14 cellular contexts compared by ENCODE assay signal in genomic region chr2:27638709-27639108, GRCh38. TPM values are rescaled to one million over a fixed set of nuclear protein-coding genes. Genes with fewer than 3 reads are reported as not detected.
DNase-seq lines count a peak whose midpoint lies in the region; ATAC-seq and TF ChIP-seq lines count a peak whose summit lies in the region.
"Had no signal": no experiment of that assay in that cellular context is flagged by ENCODE, and none has a peak within 500 bp of the region (broad histone marks: within the 10 kb centered on the region; RNA-seq: fewer than 3 reads in every experiment).

No MANE protein-coding gene starts in this region.

- H3K27me3 ChIP-seq in SK-N-SH (ENCODE audit: insufficient read depth) (no peaks in the 10 kb centered on the region), colonic mucosa (no peaks in the 10 kb centered on the region)
- H3K27me3 ChIP-seq: BLaER1 treated with 17β-estradiol and CSF1 and Interleukin-3, amounts not matched to agents 10 nM and 100 nM; neural progenitor cell had no signal

- intact Hi-C loops in natural killer cell (cut with micrococcal nuclease), result no loop called here
- intact Hi-C loops in colonic mucosa (cut with DNase I), result no loop called here
- intact Hi-C loops in posterior cingulate gyrus (cut with DNase I), result loop anchor here (10.0 kb wide), 1 partner anchor 144 kb away; the partner anchor contains the start of genes FNDC4 and GCKR

- H3K27ac ChIP-seq in SK-N-SH (ENCODE audit: low read depth in 2 of 2, low read length in 1 of 2), result peak overlapping the region in 1 of 2 experiments; percentile 56; a peak in 2 of 4 replicates
- H3K27ac ChIP-seq in colonic mucosa, result no peak overlapping the region
- H3K27ac ChIP-seq: BLaER1 treated with 17β-estradiol and CSF1 and Interleukin-3, amounts not matched to agents 10 nM and 100 nM; neural progenitor cell had no signal

- no peak overlapping the region for H2AFZ ChIP-seq in SK-N-SH (ENCODE audit: low read depth)
- H2AFZ ChIP-seq: neural progenitor cell had no signal

- no peaks in the 10 kb centered on the region for H3K9me3 Mint-ChIP-seq in natural killer cell treated with Interleukin-12 subunit alpha and Interleukin-12 subunit beta and Interleukin-15 and Interleukin-18, amount 100 ng/mL, for 72 hours
- no peaks in the 10 kb centered on the region for H3K9me3 Mint-ChIP-seq in natural killer cell
- H3K9me3 Mint-ChIP-seq in effector memory CD8-positive, alpha-beta T cell, result no peaks in the 10 kb centered on the region
- H3K9me3 Mint-ChIP-seq in stimulated activated naive CD8-positive, alpha-beta T cell treated with anti-CD3 and anti-CD28 coated beads, Interleukin-15, amount 100 ng/mL, for 72 hours, result no peaks in the 10 kb centered on the region
- H3K9me3 Mint-ChIP-seq: neural progenitor cell; stimulated activated memory B cell treated with anti-CD40 and anti-IgM and Interleukin-4, amounts not matched to agents 10 μg/mL and 1 μg/mL and 100 μg/mL, for 72 hours had no signal

- no peak overlapping the region for H3K4me2 ChIP-seq in SK-N-SH
- H3K4me2 ChIP-seq: BLaER1 treated with 17β-estradiol and CSF1 and Interleukin-3, amounts not matched to agents 10 nM and 100 nM; neural progenitor cell had no signal

- H3K9ac ChIP-seq in SK-N-SH, result peak overlapping the region; percentile 7; the same call in 1 of the 2 replicates
- no peak overlapping the region for H3K9ac ChIP-seq in colonic mucosa (ENCODE audit: low read depth in 2 of 2, low read length in 2 of 2)
- H3K9ac ChIP-seq: BLaER1 treated with 17β-estradiol and CSF1 and Interleukin-3, amounts not matched to agents 10 nM and 100 nM; neural progenitor cell had no signal

- no peaks in the 10 kb centered on the region for H3K9me2 ChIP-seq in SK-N-SH

- H4K20me1 ChIP-seq in SK-N-SH (ENCODE audit: insufficient read depth), result no peaks in the 10 kb centered on the region

- peak overlapping the region; percentile 58 for H3K4me3 Mint-ChIP-seq in natural killer cell treated with Interleukin-12 subunit alpha and Interleukin-12 subunit beta and Interleukin-15 and Interleukin-18, amount 100 ng/mL, for 72 hours
- H3K4me3 Mint-ChIP-seq in natural killer cell, result no peak overlapping the region
- H3K4me3 Mint-ChIP-seq in effector memory CD8-positive, alpha-beta T cell, result peak overlapping the region in 1 of 2 donors; percentile 53
- peak overlapping the region; percentile 16 to 57 for H3K4me3 Mint-ChIP-seq in stimulated activated naive CD8-positive, alpha-beta T cell treated with anti-CD3 and anti-CD28 coated beads, Interleukin-15, amount 100 ng/mL, for 72 hours
- H3K4me3 Mint-ChIP-seq: neural progenitor cell; stimulated activated memory B cell treated with anti-CD40 and anti-IgM and Interleukin-4, amounts not matched to agents 10 μg/mL and 1 μg/mL and 100 μg/mL, for 72 hours had no signal

- H3K9me3 ChIP-seq in SK-N-SH, result no peaks in the 10 kb centered on the region
- H3K9me3 ChIP-seq in colonic mucosa, result no peaks in the 10 kb centered on the region
- H3K9me3 ChIP-seq: BLaER1 treated with 17β-estradiol and CSF1 and Interleukin-3, amounts not matched to agents 10 nM and 100 nM had no signal

- no peak for TF ChIP-seq EP300 in SK-N-SH (IDR thresholded peaks at IDR 0.05; ENCODE audit: borderline replicate concordance in 1 of 2, low read depth in 1 of 2, low read length in 1 of 2)

- DNase-seq in natural killer cell treated with Interleukin-12 subunit alpha and Interleukin-12 subunit beta and Interleukin-15 and Interleukin-18, amount 100 ng/mL, for 72 hours (ENCODE audit: low spot score), result no peak
- no peak for DNase-seq in natural killer cell
- no peak for DNase-seq in SK-N-SH
- DNase-seq in effector memory CD8-positive, alpha-beta T cell, result no peak
- DNase-seq in stimulated activated naive CD8-positive, alpha-beta T cell treated with anti-CD3 and anti-CD28 coated beads, Interleukin-15, amount 100 ng/mL, for 72 hours, result peak in 1 of 2 donors; percentile 26
- no peak for DNase-seq in colonic mucosa
- DNase-seq in NOMO-1 (lab: John Stamatoyannopoulos, UW; ENCODE audit: unreplicated experiment in 2 of 2), result no peak
- no peak for DNase-seq in posterior cingulate gyrus
- DNase-seq: activated CD8-positive, alpha-beta memory T cell treated with anti-CD3 and anti-CD28 coated beads for 24 hours; aorta; GOT3 had no signal

- H3K27ac Mint-ChIP-seq in natural killer cell treated with Interleukin-12 subunit alpha and Interleukin-12 subunit beta and Interleukin-15 and Interleukin-18, amount 100 ng/mL, for 72 hours, result peak overlapping the region; percentile 70 to 84
- H3K27ac Mint-ChIP-seq in natural killer cell, result peak overlapping the region in 1 of 2 donors; percentile 57
- peak overlapping the region; percentile 77 to 84 for H3K27ac Mint-ChIP-seq in effector memory CD8-positive, alpha-beta T cell
- peak overlapping the region in 1 of 2 donors; percentile 92 for H3K27ac Mint-ChIP-seq in stimulated activated naive CD8-positive, alpha-beta T cell treated with anti-CD3 and anti-CD28 coated beads, Interleukin-15, amount 100 ng/mL, for 72 hours
- H3K27ac Mint-ChIP-seq: neural progenitor cell; stimulated activated memory B cell treated with anti-CD40 and anti-IgM and Interleukin-4, amounts not matched to agents 10 μg/mL and 1 μg/mL and 100 μg/mL, for 72 hours had no signal

- TF ChIP-seq RAD21 in SK-N-SH (IDR thresholded peaks at IDR 0.05; ENCODE audit: low read length), result no peak

- ATAC-seq in natural killer cell treated with Interleukin-12 subunit alpha and Interleukin-12 subunit beta and Interleukin-15 and Interleukin-18, amount 100 ng/mL, for 72 hours, result no peak
- no peak for ATAC-seq in natural killer cell
- no peak for ATAC-seq in effector memory CD8-positive, alpha-beta T cell (replicated peaks)
- peak; percentile 19 for ATAC-seq in stimulated activated naive CD8-positive, alpha-beta T cell treated with anti-CD3 and anti-CD28 coated beads, Interleukin-15, amount 100 ng/mL, for 72 hours
- ATAC-seq: stimulated activated memory B cell treated with anti-CD40 and anti-IgM and Interleukin-4, amounts not matched to agents 10 μg/mL and 1 μg/mL and 100 μg/mL, for 72 hours had no signal

- peaks cover 50% of the 10 kb centered on the region for H3F3A ChIP-seq in SK-N-SH (replicated peaks; ENCODE audit: insufficient read depth)

- CTCF ChIA-PET in SK-N-SH (lab: Yijun Ruan, JAX), result interaction anchor here (1.2 to 2.5 kb wide), 2 partner anchors 17 to 45 kb away, joined by 4 to 11 read pairs; no protein-coding TSS in a partner anchor

- TF ChIP-seq CTCF in natural killer cell (IDR thresholded peaks at IDR 0.05) (no peak), SK-N-SH (IDR thresholded peaks at IDR 0.05) (no peak), colonic mucosa (IDR thresholded peaks at IDR 0.05) (no peak)

- POLR2A ChIA-PET in SK-N-SH (lab: Yijun Ruan, JAX), result no interaction called here

- peaks cover 12% of the 10 kb centered on the region; the same call in 1 of the 2 replicates for H3K79me2 ChIP-seq in SK-N-SH (ENCODE audit: insufficient read depth)

- H3K4me3 ChIP-seq in SK-N-SH (ENCODE audit: low read depth in 2 of 2, low read length in 1 of 2), result no peak overlapping the region
- no peak overlapping the region for H3K4me3 ChIP-seq in colonic mucosa
- H3K4me3 ChIP-seq: BLaER1 treated with 17β-estradiol and CSF1 and Interleukin-3, amounts not matched to agents 10 nM and 100 nM; neural progenitor cell had no signal

- H3K36me3 Mint-ChIP-seq in natural killer cell treated with Interleukin-12 subunit alpha and Interleukin-12 subunit beta and Interleukin-15 and Interleukin-18, amount 100 ng/mL, for 72 hours, result peaks cover 36% of the 10 kb centered on the region
- H3K36me3 Mint-ChIP-seq in natural killer cell, result peaks cover 50% of the 10 kb centered on the region
- peaks cover 65% of the 10 kb centered on the region for H3K36me3 Mint-ChIP-seq in effector memory CD8-positive, alpha-beta T cell (ENCODE audit: insufficient read depth)

- H3K4me1 ChIP-seq in SK-N-SH (ENCODE audit: control insufficient read depth in 1 of 2, insufficient read depth in 2 of 2, low read depth in 1 of 2, low read length in 1 of 2), result no peaks in the 10 kb centered on the region; a peak in 1 of 4 replicates
- no peaks in the 10 kb centered on the region for H3K4me1 ChIP-seq in colonic mucosa
- H3K4me1 ChIP-seq: BLaER1 treated with 17β-estradiol and CSF1 and Interleukin-3, amounts not matched to agents 10 nM and 100 nM; neural progenitor cell had no signal

- WGBS in SK-N-SH (ENCODE audit: low lambda C conversion rate), result 70% methylated on average over 3 of the region's 3 CpGs

- H3K36me3 ChIP-seq in SK-N-SH (replicated peaks in 1 of 2; ENCODE audit: control insufficient read depth in 1 of 2, insufficient read depth in 2 of 2, low read length in 1 of 2) (peaks cover 83 to 85% of the 10 kb centered on the region in 2 experiments), colonic mucosa (no peaks in the 10 kb centered on the region)

- no peaks in the 10 kb centered on the region for H3K27me3 Mint-ChIP-seq in natural killer cell treated with Interleukin-12 subunit alpha and Interleukin-12 subunit beta and Interleukin-15 and Interleukin-18, amount 100 ng/mL, for 72 hours
- H3K27me3 Mint-ChIP-seq in natural killer cell (ENCODE audit: low read depth in 2 of 2), result no peaks in the 10 kb centered on the region
- no peaks in the 10 kb centered on the region for H3K27me3 Mint-ChIP-seq in effector memory CD8-positive, alpha-beta T cell
- no peaks in the 10 kb centered on the region for H3K27me3 Mint-ChIP-seq in stimulated activated naive CD8-positive, alpha-beta T cell treated with anti-CD3 and anti-CD28 coated beads, Interleukin-15, amount 100 ng/mL, for 72 hours
- H3K27me3 Mint-ChIP-seq: stimulated activated memory B cell treated with anti-CD40 and anti-IgM and Interleukin-4, amounts not matched to agents 10 μg/mL and 1 μg/mL and 100 μg/mL, for 72 hours had no signal

- H3K4me1 Mint-ChIP-seq in natural killer cell treated with Interleukin-12 subunit alpha and Interleukin-12 subunit beta and Interleukin-15 and Interleukin-18, amount 100 ng/mL, for 72 hours (ENCODE audit: low read depth in 2 of 2), result peaks cover 19 to 28% of the 10 kb centered on the region in 2 donors
- H3K4me1 Mint-ChIP-seq in natural killer cell, result peaks cover 10 to 15% of the 10 kb centered on the region in 2 donors
- H3K4me1 Mint-ChIP-seq in effector memory CD8-positive, alpha-beta T cell (ENCODE audit: low read depth in 2 of 2), result peaks cover 14% of the 10 kb centered on the region in 2 donors
- peaks cover 25% of the 10 kb centered on the region for H3K4me1 Mint-ChIP-seq in stimulated activated naive CD8-positive, alpha-beta T cell treated with anti-CD3 and anti-CD28 coated beads, Interleukin-15, amount 100 ng/mL, for 72 hours
- H3K4me1 Mint-ChIP-seq: neural progenitor cell; stimulated activated memory B cell treated with anti-CD40 and anti-IgM and Interleukin-4, amounts not matched to agents 10 μg/mL and 1 μg/mL and 100 μg/mL, for 72 hours had no signal

RNA-seq across cellular contexts. Expression of gene GPN1, which starts 9.9 kb away (rescaled TPM):
- total RNA-seq in natural killer cell treated with Interleukin-12 subunit alpha and Interleukin-12 subunit beta and Interleukin-15 and Interleukin-18, amount 100 ng/mL, for 72 hours, result 10 to 100 TPM; 32.7 to 36.9 TPM
- total RNA-seq in natural killer cell (10 to 100 TPM; 31.5 to 36.1 (median 34.9) TPM), colonic mucosa (10 to 100 TPM; 23.4 to 27.6 TPM)
- 74.0 and 92.8 TPM in 2 replicates for polyA plus RNA-seq in SK-N-SH (2012; rRNA removed)
- polyA plus RNA-seq in SK-N-SH (2012; cell fraction: cytosol; rRNA removed), result 97.6 and 100 TPM in 2 replicates
- 56.0 and 77.7 TPM in 2 replicates for polyA plus RNA-seq in SK-N-SH (2012; cell fraction: nucleus; rRNA removed)

RNA-seq across cellular contexts. Expression of gene CCDC121, which starts 9.9 kb away (rescaled TPM):
- total RNA-seq in natural killer cell treated with Interleukin-12 subunit alpha and Interleukin-12 subunit beta and Interleukin-15 and Interleukin-18, amount 100 ng/mL, for 72 hours, result under 1 TPM in 1 of 2 donors, not detected in 1; 0.36 TPM
- total RNA-seq in natural killer cell (under 1 TPM; 0.25 to 0.58 (median 0.42) TPM), colonic mucosa (1 to 10 TPM; 2.8 to 2.9 TPM)
- 2.3 and 2.7 TPM in 2 replicates for polyA plus RNA-seq in SK-N-SH (2012; rRNA removed)
- polyA plus RNA-seq in SK-N-SH (2012; cell fraction: cytosol; rRNA removed), result 2.5 and 2.8 TPM in 2 replicates
- 2.8 and 3.3 TPM in 2 replicates for polyA plus RNA-seq in SK-N-SH (2012; cell fraction: nucleus; rRNA removed)

RNA-seq across cellular contexts. Expression of gene SUPT7L, which starts 24.7 kb away (rescaled TPM):
- 10 to 100 TPM; 32.9 to 41.9 TPM for total RNA-seq in natural killer cell treated with Interleukin-12 subunit alpha and Interleukin-12 subunit beta and Interleukin-15 and Interleukin-18, amount 100 ng/mL, for 72 hours
- total RNA-seq in natural killer cell (10 to 100 TPM; 52.2 to 53.7 (median 52.8) TPM), colonic mucosa (10 to 100 TPM; 20.8 to 23.9 TPM)
- polyA plus RNA-seq in SK-N-SH (2012; rRNA removed), result 49.7 and 69.3 TPM in 2 replicates
- polyA plus RNA-seq in SK-N-SH (2012; cell fraction: cytosol; rRNA removed), result 28.3 and 33.5 TPM in 2 replicates
- 135 and 184 TPM in 2 replicates for polyA plus RNA-seq in SK-N-SH (2012; cell fraction: nucleus; rRNA removed)

RNA-seq across cellular contexts. Expression of gene SLC4A1AP, which starts 25.0 kb away (rescaled TPM):
- total RNA-seq in natural killer cell treated with Interleukin-12 subunit alpha and Interleukin-12 subunit beta and Interleukin-15 and Interleukin-18, amount 100 ng/mL, for 72 hours, result 10 to 100 TPM; 31.1 to 33.3 TPM
- total RNA-seq in natural killer cell (10 to 100 TPM; 22.0 to 26.0 (median 24.8) TPM), colonic mucosa (10 to 100 TPM; 16.1 to 17.1 TPM)
- 9.4 and 9.8 TPM in 2 replicates for polyA plus RNA-seq in SK-N-SH (2012; rRNA removed)
- polyA plus RNA-seq in SK-N-SH (2012; cell fraction: cytosol; rRNA removed), result 10.6 and 13.9 TPM in 2 replicates
- polyA plus RNA-seq in SK-N-SH (2012; cell fraction: nucleus; rRNA removed), result 8.7 and 11.4 TPM in 2 replicates

RNA-seq across cellular contexts. Expression of gene ZNF512, which starts 55.9 kb away (rescaled TPM):
- 10 to 100 TPM; 10.1 to 24.0 TPM for total RNA-seq in natural killer cell treated with Interleukin-12 subunit alpha and Interleukin-12 subunit beta and Interleukin-15 and Interleukin-18, amount 100 ng/mL, for 72 hours
- total RNA-seq in natural killer cell (10 to 100 TPM; 26.5 to 40.9 (median 30.6) TPM), colonic mucosa (10 to 100 TPM; 13.8 to 14.6 TPM)
- 22.3 and 36.5 TPM in 2 replicates for polyA plus RNA-seq in SK-N-SH (2012; rRNA removed)
- polyA plus RNA-seq in SK-N-SH (2012; cell fraction: cytosol; rRNA removed), result 26.9 and 29.5 TPM in 2 replicates
- 87.7 and 112 TPM in 2 replicates for polyA plus RNA-seq in SK-N-SH (2012; cell fraction: nucleus; rRNA removed)
